Comparison of ENCODE assay signal across 16 cellular contexts in genomic region chr4:2287594-2287915, GRCh38.
"Had no signal": no experiment of that assay in that cellular context is flagged by ENCODE, and none has a peak within 500 bp of the region (broad histone marks: within the 10 kb centered on the region; RNA-seq: fewer than 3 reads in every experiment).

No MANE protein-coding gene starts in this region.

- FAIRE-seq: TTC549 had no signal

- H3K36me3 ChIP-seq: esophagus squamous epithelium, neutrophil, right lobe of liver, suprapubic skin had no signal

- H3K27me3 ChIP-seq: esophagus squamous epithelium, right lobe of liver, suprapubic skin had no signal

- H3K36me3 Mint-ChIP-seq: activated CD8-positive, alpha-beta memory T cell treated with anti-CD3 and anti-CD28 coated beads, Interleukin-2, amount 10 ng/mL, durations not matched to agents 7 days and 5 days; activated naive CD4-positive, alpha-beta T cell treated with anti-CD3 and anti-CD28 coated beads, Interleukin-2, amount 50 U/mL, for 72 hours; brain had no signal

- H3K9me3 ChIP-seq: esophagus squamous epithelium, neutrophil, right lobe of liver, suprapubic skin had no signal

- H3K4me3 Mint-ChIP-seq: activated CD8-positive, alpha-beta memory T cell treated with anti-CD3 and anti-CD28 coated beads, Interleukin-2, amount 10 ng/mL, durations not matched to agents 7 days and 5 days; activated T-cell treated with anti-CD3 and anti-CD28 coated beads, Interleukin-2, amount 50 U/mL, for 24 hours; brain; T-helper 1 cell treated with Interleukin-12 subunit alpha and Interleukin-12 subunit beta and Interleukin-4 antibody, amounts not matched to agents 30 μg/mL and 1 μg/mL, for 36 hours had no signal

- H3K27ac Mint-ChIP-seq: activated CD8-positive, alpha-beta memory T cell treated with anti-CD3 and anti-CD28 coated beads, Interleukin-2, amount 10 ng/mL, durations not matched to agents 7 days and 5 days; activated naive CD4-positive, alpha-beta T cell treated with anti-CD3 and anti-CD28 coated beads, Interleukin-2, amount 50 U/mL, for 72 hours; activated T-cell treated with anti-CD3 and anti-CD28 coated beads, Interleukin-2, amount 50 U/mL, for 24 hours; progenitor cell of endocrine pancreas; T-helper 1 cell treated with Interleukin-12 subunit alpha and Interleukin-12 subunit beta and Interleukin-4 antibody, amounts not matched to agents 30 μg/mL and 1 μg/mL, for 36 hours had no signal

- H3K27ac ChIP-seq: esophagus squamous epithelium, neutrophil, right lobe of liver, suprapubic skin had no signal

- H3K27me3 Mint-ChIP-seq: activated CD8-positive, alpha-beta memory T cell treated with anti-CD3 and anti-CD28 coated beads, Interleukin-2, amount 10 ng/mL, durations not matched to agents 7 days and 5 days; activated T-cell treated with anti-CD3 and anti-CD28 coated beads, Interleukin-2, amount 50 U/mL, for 24 hours; brain had no signal

- H3K4me1 ChIP-seq: right lobe of liver had no signal

- H3K4me3 ChIP-seq: esophagus squamous epithelium, right lobe of liver, suprapubic skin had no signal

- DNase-seq: activated CD8-positive, alpha-beta memory T cell treated with anti-CD3 and anti-CD28 coated beads, Interleukin-2, amount 10 ng/mL, durations not matched to agents 7 days and 5 days; activated effector memory CD4-positive, alpha-beta T cell treated with Interleukin-2 at 50 U/mL for 16 hours; activated T-cell treated with anti-CD3 and anti-CD28 coated beads, Interleukin-2, amount 50 U/mL, for 24 hours; amniotic stem cell; esophagus squamous epithelium; mesendoderm; stimulated activated CD4-positive, alpha-beta T cell treated with anti-CD3 and anti-CD28 coated beads, Interleukin-2, amount 100 ng/mL, for 48 hours had no signal

- ATAC-seq: activated CD8-positive, alpha-beta memory T cell treated with anti-CD3 and anti-CD28 coated beads, Interleukin-2, amount 10 ng/mL, durations not matched to agents 7 days and 5 days; activated naive CD4-positive, alpha-beta T cell treated with anti-CD3 and anti-CD28 coated beads, Interleukin-2, amount 50 U/mL, for 72 hours; right lobe of liver; stimulated activated naive CD8-positive, alpha-beta T cell treated with anti-CD3 and anti-CD28 coated beads, Interleukin-15, Interleukin-2, amounts not matched to agents 100 U/mL and 50 U/mL, for 24 hours had no signal

- H3K9me3 Mint-ChIP-seq: activated naive CD4-positive, alpha-beta T cell treated with anti-CD3 and anti-CD28 coated beads, Interleukin-2, amount 50 U/mL, for 72 hours; activated T-cell treated with anti-CD3 and anti-CD28 coated beads, Interleukin-2, amount 50 U/mL, for 24 hours; brain; T-helper 1 cell treated with Interleukin-12 subunit alpha and Interleukin-12 subunit beta and Interleukin-4 antibody, amounts not matched to agents 30 μg/mL and 1 μg/mL, for 36 hours had no signal
